In the genomic region with DNA sequence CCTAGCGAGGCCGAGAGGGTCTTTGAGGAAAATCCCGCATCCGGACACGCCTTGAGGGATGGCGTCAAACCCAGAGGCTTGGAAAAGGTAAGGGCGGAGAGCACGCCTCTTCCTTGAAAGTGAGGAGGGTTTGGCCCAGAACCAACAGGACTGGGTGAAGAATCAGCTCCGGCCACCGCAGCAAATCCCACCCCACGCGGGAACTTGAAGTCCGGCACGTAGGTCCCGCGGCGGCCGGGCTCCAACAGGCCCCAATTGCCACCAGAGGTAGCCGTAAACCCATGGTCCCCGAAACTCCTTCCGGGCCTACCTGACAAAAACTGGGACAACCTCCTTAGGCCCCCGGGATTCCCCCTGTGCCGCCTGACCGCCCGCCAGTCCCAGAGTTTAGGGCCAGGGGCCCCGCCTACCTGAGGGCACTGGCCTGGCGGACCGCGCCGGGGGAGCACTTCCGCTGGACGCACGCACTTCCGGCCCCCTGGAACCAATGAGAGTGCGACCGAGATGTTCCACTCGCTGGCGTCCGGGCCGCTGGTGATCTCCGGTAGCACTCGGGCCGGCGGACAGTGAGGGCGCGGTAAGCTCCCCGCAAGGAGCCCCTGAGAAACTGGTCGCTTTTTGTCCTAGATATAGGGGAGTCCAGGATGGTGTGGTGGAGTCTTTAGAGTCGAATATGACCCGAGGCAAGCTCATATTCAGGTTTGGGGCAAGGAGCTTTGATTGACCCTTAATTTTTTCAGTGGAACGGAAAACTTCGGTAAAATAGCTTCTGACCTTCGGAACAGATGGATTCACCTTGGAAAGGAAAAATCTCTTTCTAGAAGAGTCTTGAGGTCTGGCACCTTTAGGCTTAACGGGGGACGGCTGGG, we compare ENCODE assay signal across 8 cellular contexts. TPM values are rescaled to one million over a fixed set of nuclear protein-coding genes. Genes with fewer than 3 reads are reported as not detected.
A peak's percentile ranks its signal among the peaks of the same experiment; 100 is the strongest.
DNase-seq lines count a peak whose midpoint lies in the region; ATAC-seq, FAIRE-seq and TF ChIP-seq lines count a peak whose summit lies in the region.

A gene (minus strand): TSS at position 453 of the 869 bp plus-strand sequence. CDS start 6,772 bp downstream, outside the sequence.
A gene (plus strand): TSS at position 537 of the 869 bp plus-strand sequence. CDS start 28,599 bp downstream, outside the sequence.

- H3K4me3 ChIP-seq in left ventricle myocardium inferior, result peak within 1 kb of the TSS; percentile 78
- peak within 1 kb of the TSS; percentile 65 to 91 (median 75) for H3K4me3 ChIP-seq in upper lobe of left lung

- H3K4me3 Mint-ChIP-seq in T-cell, result peak within 1 kb of the TSS; percentile 96 to 97 (median 97)

- TF ChIP-seq EP300 in upper lobe of left lung (IDR thresholded peaks at IDR 0.05), result peak in 1 of 4 donors; percentile 21

- H3K27ac Mint-ChIP-seq in T-cell, result peak within 1 kb of the TSS; percentile 96 to 97

- CTCF ChIA-PET in T-cell (lab: Charles Lee), result interaction anchor here (0.6 to 1.2 kb wide), 6 partner anchors 10 to 1314 kb away, joined by 3 to 6 read pairs (median 4); a partner anchor contains a TSS

- DNase-seq in GM12891 (ENCODE audit: insufficient read length, low spot score) (peak; percentile 80), NCI-H1436 treated with DMSO at 0.1 percent for 48 hours (lab: John Stamatoyannopoulos, UW) (peak; percentile 48), T-cell (peak; percentile 66 to 88 (median 82)), amniotic epithelial cell (ENCODE audit: low read depth) (peak; percentile 91), left ventricle myocardium inferior (peak; percentile 93), posterior vena cava (ENCODE audit: low spot score) (peak; percentile 98), upper lobe of left lung (peak; percentile 95 to 98)

- peaks cover 43% of the 10 kb centered on the region for H3K4me1 ChIP-seq in left ventricle myocardium inferior
- H3K4me1 ChIP-seq in upper lobe of left lung, result peaks cover 14 to 23% (median 18%) of the 10 kb centered on the region in 4 donors

- no peaks in the 10 kb centered on the region for H3K9me3 Mint-ChIP-seq in T-cell

- WGBS in upper lobe of left lung, 2 donors, result 0% methylated on average over 18 to 32 of the region's 55 CpGs

- peak; percentile 96 for TF ChIP-seq POLR2A in GM12891 (IDR thresholded peaks at IDR 0.05; ENCODE audit: low read depth, low read length)
- peak; percentile 72 to 87 (median 80) for TF ChIP-seq POLR2A in upper lobe of left lung (IDR thresholded peaks at IDR 0.05)

- no peaks in the 10 kb centered on the region for H3K9me3 ChIP-seq in left ventricle myocardium inferior (replicated peaks)
- H3K9me3 ChIP-seq in upper lobe of left lung, result no peaks in the 10 kb centered on the region

- peak; percentile 84 for FAIRE-seq in GM12891 (lab: Jason Lieb, UNC)

- intact Hi-C loops in left ventricle myocardium inferior (cut with micrococcal nuclease) (loop anchor here (10.0 kb wide), 1 partner anchor 68 kb away; no protein-coding TSS in a partner anchor), posterior vena cava (cut with DNase I) (no loop called here)

- POLR2A ChIA-PET in T-cell (lab: Charles Lee), result interaction anchor here in 1 of 2 donors (0.5 to 1.0 kb wide), 2 partner anchors 33 to 1056 kb away, joined by 4 to 5 read pairs; a partner anchor contains a TSS

- TF ChIP-seq CTCF in left ventricle myocardium inferior (IDR thresholded peaks at IDR 0.05; ENCODE audit: borderline replicate concordance) (peak; percentile 13), upper lobe of left lung (IDR thresholded peaks at IDR 0.05) (peak in 1 of 6 experiments; percentile 17)

- peak within 1 kb of the TSS; percentile 94 for H3K27ac ChIP-seq in left ventricle myocardium inferior (replicated peaks)
- H3K27ac ChIP-seq in upper lobe of left lung, result peak within 1 kb of the TSS; percentile 81 to 93 (median 88)

- H3K27me3 ChIP-seq in left ventricle myocardium inferior (ENCODE audit: low read depth) (no peaks in the 10 kb centered on the region), upper lobe of left lung (no peaks in the 10 kb centered on the region)

- H3K36me3 Mint-ChIP-seq in T-cell, result peaks cover 7% of the 10 kb centered on the region

- ATAC-seq in HG02798 (IDR thresholded peaks at IDR 0.05; ENCODE audit: poor library complexity, unreplicated experiment) (peak; percentile 96), T-cell (replicated peaks in 1 of 4) (peak; percentile 92 to 98 (median 96)), upper lobe of left lung (ENCODE audit: low FRiP score in 2 of 2) (peak; percentile 99 to 100)

- peaks cover 26% of the 10 kb centered on the region for H3K36me3 ChIP-seq in left ventricle myocardium inferior
- peaks cover 0 to 3% (median under 1%) of the 10 kb centered on the region in 4 donors for H3K36me3 ChIP-seq in upper lobe of left lung

- H3K4me1 Mint-ChIP-seq in T-cell, result peaks cover 24 to 32% (median 24%) of the 10 kb centered on the region in 3 donors

- no peaks in the 10 kb centered on the region for H3K27me3 Mint-ChIP-seq in T-cell

TF ChIP-seq in GM12891, 5 proteins besides CTCF, POLR2A, EP300 and RAD21:
- no peak for TF ChIP-seq SPI1 (IDR thresholded peaks at IDR 0.05; ENCODE audit: low read depth, low read length)
- TF ChIP-seq POU2F2 (IDR thresholded peaks at IDR 0.05; ENCODE audit: low read depth, low read length), result peak; percentile 93
- TF ChIP-seq PAX5 (IDR thresholded peaks at IDR 0.05; ENCODE audit: insufficient read depth, low read length, severe bottlenecking), result peak; percentile 79
- peak; percentile 96 for TF ChIP-seq TAF1 (IDR thresholded peaks at IDR 0.05; ENCODE audit: low read depth, low read length)
- peak; percentile 97 for TF ChIP-seq POLR2AphosphoS5 (IDR thresholded peaks at IDR 0.05; ENCODE audit: low read depth, low read length)

RNA-seq across cellular contexts. Expression of the first gene that starts in this region (rescaled TPM):
- 9.9 TPM for polyA plus RNA-seq in GM12891 (2012; ENCODE audit: low read depth, missing spikeins)
- 10 to 100 TPM; 19.6 to 28.6 (median 22.0) TPM for total RNA-seq in T-cell
- total RNA-seq in left ventricle myocardium inferior, result 36.3 TPM
- total RNA-seq in posterior vena cava, result 10 to 100 TPM; 31.5 to 34.1 TPM
- total RNA-seq in upper lobe of left lung, result 10 to 100 TPM in 5 of 6 donors, 1 to 10 TPM in 1; 9.4 to 28.7 (median 19.4) TPM

RNA-seq across cellular contexts. Expression of the second gene that starts in this region (rescaled TPM):
- polyA plus RNA-seq in GM12891 (2012; ENCODE audit: low read depth, missing spikeins), result 6.9 TPM
- total RNA-seq in T-cell (1 to 10 TPM; 2.9 to 8.0 (median 7.1) TPM), left ventricle myocardium inferior (22.2 TPM), posterior vena cava (1 to 10 TPM; 7.5 to 7.8 TPM), upper lobe of left lung (10 to 100 TPM in 3 of 6 donors, 1 to 10 TPM in 3; 4.6 to 13.6 (median 8.5) TPM)

Comparison
In these comparisons a context has a peak if more than half of its experiments do, and no peak if none do; other contexts are left out.
1. Peak in every context shown above with its lines: DNase-seq, ATAC-seq, H3K4me3 ChIP-seq and H3K27ac ChIP-seq.
2. DNase-seq: peak in every context shown above with its lines; median percentile 98 in posterior vena cava; 96 in upper lobe of left lung; 93 in left ventricle myocardium inferior; 91 in amniotic epithelial cell; 82 in T-cell; 80 in GM12891; 48 in NCI-H1436 treated with DMSO at 0.1 percent for 48 hours.